19 cellular contexts compared by ENCODE assay signal in the genomic region with DNA sequence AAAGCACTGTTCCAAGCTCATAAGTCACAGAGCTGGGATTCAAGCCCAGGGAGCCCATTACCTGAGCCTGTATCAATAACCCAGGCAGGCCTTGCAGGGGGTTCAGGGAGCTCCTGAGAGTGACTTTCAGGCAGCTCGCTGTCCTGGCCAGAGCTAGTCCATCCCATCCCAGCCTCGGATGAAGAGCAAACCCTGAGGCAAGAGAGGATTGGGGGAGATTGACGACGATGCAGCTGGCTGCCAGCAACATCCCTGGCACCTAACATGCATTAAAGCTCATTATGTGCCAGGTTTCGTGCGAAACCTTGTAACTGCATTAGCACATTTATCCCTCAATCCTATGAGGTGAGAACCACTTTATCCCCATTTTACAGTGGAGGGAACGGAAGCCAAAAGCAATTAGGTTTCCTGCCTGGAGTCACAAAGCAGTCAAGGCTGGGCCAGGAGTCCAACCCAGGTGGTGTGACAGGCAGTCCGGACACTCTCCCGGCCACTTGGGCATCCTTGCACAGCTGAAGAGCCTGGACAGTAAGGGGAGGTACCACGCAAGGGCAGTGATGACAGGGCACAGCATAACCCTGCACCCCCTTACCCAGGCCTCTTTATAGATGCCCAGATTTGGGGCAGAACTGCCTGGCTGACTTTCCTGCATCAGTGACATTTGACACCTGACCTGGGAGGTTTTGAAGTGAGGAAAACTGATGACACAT.
DNase-seq lines count a peak whose midpoint lies in the region; ATAC-seq and TF ChIP-seq lines count a peak whose summit lies in the region.
"Had no signal": no experiment of that assay in that cellular context is flagged by ENCODE, and none has a peak within 500 bp of the region (broad histone marks: within the 10 kb centered on the region; RNA-seq: fewer than 3 reads in every experiment).

No MANE protein-coding gene starts in this region.

- H3K4me3 Mint-ChIP-seq in MCF 10A (ENCODE audit: unreplicated experiment), result no peak overlapping the region
- H3K4me3 Mint-ChIP-seq: H9, HFFc6 had no signal

- POLR2A ChIA-PET in MCF 10A (lab: Yijun Ruan, JAX), result no interaction called here

- DNase-seq in MCF 10A (ENCODE audit: unreplicated experiment), result peak; percentile 51
- DNase-seq in breast epithelium (ENCODE audit: low spot score in 2 of 2), result no peak
- DNase-seq in ascending aorta (ENCODE audit: low spot score in 2 of 2), result peak in 1 of 2 donors; percentile 55
- DNase-seq in mesenteric fat pad (ENCODE audit: low spot score), result peak; percentile 68
- peak in 1 of 2 donors; percentile 31 for DNase-seq in aorta
- no peak for DNase-seq in activated T-cell treated with anti-CD3 and anti-CD28 coated beads for 4 hours
- DNase-seq in DMS114 treated with DMSO at 0.1 percent for 48 hours (lab: John Stamatoyannopoulos, UW; ENCODE audit: unreplicated experiment), result no peak
- DNase-seq: AML-193; DMS79; H9; HFFc6; IMR-90; NCI-H1436; NCI-H187 treated with DMSO at 0.1 percent for 48 hours; NCI-H2107; NK-92 treated with Interleukin-12 subunit alpha and Interleukin-12 subunit beta, amount 100 ng/mL, for 24 hours; SIG-M5 had no signal

- CTCF ChIA-PET in MCF 10A (lab: Yijun Ruan, JAX), result no interaction called here

- no peaks in the 10 kb centered on the region for H3K27me3 Mint-ChIP-seq in MCF 10A (ENCODE audit: insufficient read depth, unreplicated experiment)

- no peak overlapping the region for H3K27ac Mint-ChIP-seq in MCF 10A (ENCODE audit: low read depth, unreplicated experiment)
- H3K27ac Mint-ChIP-seq: HFFc6 had no signal

- BruUV-seq in MCF 10A (replicated peaks; lab: Mats Ljungman, UMichigan), result no TSS peak

- no peaks in the 10 kb centered on the region for H3K9me3 Mint-ChIP-seq in MCF 10A (ENCODE audit: unreplicated experiment)

- no peaks in the 10 kb centered on the region for H3K9me3 ChIP-seq in breast epithelium
- no peaks in the 10 kb centered on the region for H3K9me3 ChIP-seq in ascending aorta
- H3K9me3 ChIP-seq in aorta (ENCODE audit: control insufficient read depth, low read length), result no peaks in the 10 kb centered on the region
- H3K9me3 ChIP-seq: SK-N-SH had no signal

- H3K27me3 ChIP-seq in breast epithelium, result no peaks in the 10 kb centered on the region
- H3K27me3 ChIP-seq in ascending aorta, result no peaks in the 10 kb centered on the region
- no peaks in the 10 kb centered on the region for H3K27me3 ChIP-seq in aorta (ENCODE audit: control insufficient read depth in 1 of 2, insufficient read depth in 2 of 2, low read length in 1 of 2)

- H3K36me3 ChIP-seq in breast epithelium, result no peaks in the 10 kb centered on the region
- no peaks in the 10 kb centered on the region for H3K36me3 ChIP-seq in ascending aorta
- H3K36me3 ChIP-seq in aorta (ENCODE audit: control insufficient read depth in 1 of 2, insufficient read depth in 2 of 2, low read length in 1 of 2), result no peaks in the 10 kb centered on the region

- H3K4me1 Mint-ChIP-seq in MCF 10A (ENCODE audit: insufficient read depth, unreplicated experiment), result peaks cover 15% of the 10 kb centered on the region

- 81 to 82% methylated on average over 10 of the region's 10 CpGs for WGBS in aorta, 2 donors

- H3K4me3 ChIP-seq in breast epithelium (no peak overlapping the region), ascending aorta (no peak overlapping the region), aorta (ENCODE audit: low read length in 2 of 2) (no peak overlapping the region)

- no peak for TF ChIP-seq CTCF in MCF 10A (IDR thresholded peaks at IDR 0.05; ENCODE audit: unreplicated experiment)
- TF ChIP-seq CTCF in breast epithelium (IDR thresholded peaks at IDR 0.05), result no peak
- TF ChIP-seq CTCF in ascending aorta (IDR thresholded peaks at IDR 0.05), result no peak

- ATAC-seq in aorta (ENCODE audit: low FRiP score), result no peak
- no peak for ATAC-seq in HG02938 (IDR thresholded peaks at IDR 0.05; ENCODE audit: unreplicated experiment)

- no peak for TF ChIP-seq POLR2A in breast epithelium (IDR thresholded peaks at IDR 0.05)

- intact Hi-C loops in MCF 10A (cut with micrococcal nuclease), result no loop called here
- intact Hi-C loops in breast epithelium (cut with DNase I; ENCODE audit: low total_unique reads), result no loop called here
- intact Hi-C loops in ascending aorta (cut with DNase I), result no loop called here
- intact Hi-C loops in aorta (cut with DNase I), result loop anchor here (5.0 to 10.0 kb wide), 3 partner anchors 66 to 198 kb away; partner anchors contain the start of gene CHST15 (in 1 of the 2)

- H3K27ac ChIP-seq in breast epithelium, result no peak overlapping the region
- H3K27ac ChIP-seq in ascending aorta, result peak overlapping the region; percentile 70 to 71
- peak overlapping the region; percentile 10 to 32 for H3K27ac ChIP-seq in aorta (ENCODE audit: low read depth in 1 of 2, low read length in 2 of 2)

- H3K4me1 ChIP-seq in breast epithelium, result no peaks in the 10 kb centered on the region
- peaks cover 16 to 47% of the 10 kb centered on the region in 2 donors for H3K4me1 ChIP-seq in ascending aorta
- peaks cover 0 to 9% of the 10 kb centered on the region in 2 donors for H3K4me1 ChIP-seq in aorta (ENCODE audit: control insufficient read depth in 1 of 2, insufficient read depth in 2 of 2, low read length in 2 of 2)

- H3K36me3 Mint-ChIP-seq in MCF 10A (ENCODE audit: insufficient read depth, unreplicated experiment), result no peaks in the 10 kb centered on the region

Comparison
In these comparisons a context has a peak if more than half of its experiments do, and no peak if none do; other contexts are left out.
1. DNase-seq: peak in MCF 10A (single experiment) and mesenteric fat pad (single experiment); none in breast epithelium (0 of 2), activated T-cell treated with anti-CD3 and anti-CD28 coated beads for 4 hours (single experiment) and DMS114 treated with DMSO at 0.1 percent for 48 hours (single experiment).
2. H3K27ac ChIP-seq: peak in ascending aorta (2 of 2) and aorta (2 of 2); none in breast epithelium (0 of 2).
3. intact Hi-C loops: an anchor here in aorta (5.0 to 10.0 kb wide); none called in MCF 10A, breast epithelium and ascending aorta.